Comparison of ENCODE assay signal across 28 cellular contexts in the genomic region with DNA sequence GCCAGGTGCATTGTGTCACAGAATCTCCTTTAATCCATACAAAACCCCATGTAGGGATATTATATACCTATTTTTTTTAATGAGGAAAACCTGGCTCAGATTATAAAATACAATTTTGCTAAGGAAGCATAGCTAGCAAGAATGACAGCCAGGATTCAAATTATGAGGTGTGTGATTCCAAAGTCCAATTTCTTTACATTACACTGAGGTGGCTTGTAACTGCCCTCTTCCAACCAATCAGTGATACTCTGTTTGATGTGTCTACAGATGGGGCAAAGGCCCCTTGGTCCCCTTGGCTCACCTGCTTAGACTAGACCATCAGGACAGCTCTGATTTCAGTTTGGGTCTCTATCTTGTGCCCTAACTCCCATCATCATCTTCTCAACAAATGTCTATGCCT.
"Had no signal": no experiment of that assay in that cellular context is flagged by ENCODE, and none has a peak within 500 bp of the region (broad histone marks: within the 10 kb centered on the region; RNA-seq: fewer than 3 reads in every experiment).

No MANE protein-coding gene starts in this region.

- H3K36me3 ChIP-seq: left lung, lower lobe of right lung, pancreas, prostate gland, spleen, uterus had no signal

- H3K9me3 ChIP-seq: heart right ventricle, left lung, lower lobe of right lung, pancreas, prostate gland, spleen, tibial nerve, uterus had no signal

- ATAC-seq: heart right ventricle; left cardiac atrium; left lung; lower lobe of right lung; natural killer cell; pancreas; right cardiac atrium; sciatic nerve; stimulated activated memory B cell treated with anti-CD40 and anti-IgM and Interleukin-4, amounts not matched to agents 10 μg/mL and 1 μg/mL and 100 μg/mL, for 72 hours; stimulated activated naive CD8-positive, alpha-beta T cell treated with anti-CD3 and anti-CD28 coated beads, Interleukin-15, amount 100 ng/mL, for 72 hours had no signal

- H3K4me1 ChIP-seq: left lung, lower lobe of right lung, pancreas, prostate gland, spleen, uterus had no signal

- H3K27ac ChIP-seq: heart right ventricle, left lung, lower lobe of right lung, pancreas, prostate gland, skin epidermis, spleen, tibial nerve, uterus had no signal

- FAIRE-seq: keratinocyte, pancreas had no signal

- H3K4me3 ChIP-seq: heart right ventricle, left lung, lower lobe of right lung, pancreas, prostate gland, skin epidermis, spleen, tibial nerve, uterus had no signal

- H3K27me3 ChIP-seq: heart right ventricle, left lung, pancreas, spleen, tibial nerve, uterus had no signal

- DNase-seq: heart right ventricle; hippocampal formation; kidney glomerular epithelial cell; left cardiac atrium; left lung; lower lobe of right lung; mammary epithelial cell; mesenchymal stem cell; naive B cell; natural killer cell; nucleus accumbens; pancreas; posterior cingulate gyrus; retina; right cardiac atrium; spleen; stimulated activated CD4-positive, alpha-beta T cell treated with anti-CD3 and anti-CD28 coated beads, Interleukin-4, amount 100 ng/mL, for 24 hours; stimulated activated CD8-positive, alpha-beta memory T cell treated with anti-CD3 and anti-CD28 coated beads, Interleukin-4, amount 100 ng/mL, for 48 hours; stimulated activated naive CD4-positive, alpha-beta T cell treated with Interleukin-2 at 50 U/mL for 16 hours; stimulated activated naive CD8-positive, alpha-beta T cell treated with anti-CD3 and anti-CD28 coated beads, Interleukin-15, amount 100 ng/mL, for 72 hours; substantia nigra; uterus had no signal
